8 cellular contexts compared by ENCODE assay signal in the genomic region with DNA sequence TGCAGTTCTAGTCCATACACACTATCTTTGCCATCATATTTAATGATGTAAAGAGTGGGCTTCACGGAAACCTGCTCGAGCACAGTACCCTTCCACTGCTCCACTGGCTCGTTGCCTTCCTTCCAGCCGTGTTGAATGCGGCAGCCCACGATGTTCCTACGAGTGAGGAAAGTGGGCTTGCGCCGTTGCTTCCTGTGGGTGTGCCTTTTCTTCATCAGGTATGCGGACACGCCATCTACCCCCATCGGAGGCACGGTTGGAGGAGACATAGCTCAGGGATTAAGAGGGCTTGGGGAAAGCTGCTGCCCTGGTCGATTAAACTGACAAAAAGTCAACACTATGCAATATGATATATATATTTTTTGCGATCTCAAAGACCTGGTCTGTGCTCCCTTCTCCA. TPM values are rescaled to one million over a fixed set of nuclear protein-coding genes. Genes with fewer than 3 reads are reported as not detected.
DNase-seq lines count a peak whose midpoint lies in the region; ATAC-seq, FAIRE-seq and TF ChIP-seq lines count a peak whose summit lies in the region.

No MANE protein-coding gene starts in this region.

- no peaks in the 10 kb centered on the region for H3K9me1 ChIP-seq in K562 (ENCODE audit: control insufficient read depth, insufficient read depth, low read length)

- in situ Hi-C loops in K562 (cut with MboI), result no loop called here

- DNase-seq in CD4-positive, alpha-beta T cell, result no peak
- DNase-seq in OCI-M1 (lab: John Stamatoyannopoulos, UW) (peak; percentile 68), K562 (ENCODE audit: extremely low read depth in 1 of 4, low spot score in 3 of 4) (peak; percentile 5 to 44 (median 8)), inferior parietal cortex (ENCODE audit: extremely low spot score) (peak; percentile 34), spleen (peak; percentile 75), 8988T (no peak)

- H3K36me3 Mint-ChIP-seq in CD4-positive, alpha-beta T cell (ENCODE audit: low read depth), result no peaks in the 10 kb centered on the region

- peak; percentile 37 for ATAC-seq in CD4-positive, alpha-beta T cell (ENCODE audit: poor library complexity)
- ATAC-seq in GM19025 (IDR thresholded peaks at IDR 0.05; ENCODE audit: low read depth, unreplicated experiment), result peak; percentile 27
- ATAC-seq in HG03196 (IDR thresholded peaks at IDR 0.05; ENCODE audit: unreplicated experiment), result peak; percentile 45
- peak; percentile 64 for ATAC-seq in K562

- BruUV-seq in K562 (replicated peaks; lab: Mats Ljungman, UMichigan), result no TSS peak

- H3K4me2 ChIP-seq in K562 (ENCODE audit: insufficient read depth, low read length), result peak overlapping the region; percentile 84

- no peak overlapping the region for H3K27ac ChIP-seq in CD4-positive, alpha-beta T cell (ENCODE audit: low read depth, low read length)
- H3K27ac ChIP-seq in K562 (ENCODE audit: extremely low read depth, low read depth, low read length) (peak overlapping the region; percentile 76), spleen (peak overlapping the region; percentile 31 to 88 (median 76))

- H3K27me3 ChIP-seq in CD4-positive, alpha-beta T cell (ENCODE audit: control insufficient read depth, insufficient read depth, low read length), result no peaks in the 10 kb centered on the region
- H3K27me3 ChIP-seq in K562 (ENCODE audit: control insufficient read depth in 2 of 2, insufficient read depth in 2 of 2, low read length in 2 of 2), result no peaks in the 10 kb centered on the region
- no peaks in the 10 kb centered on the region for H3K27me3 ChIP-seq in spleen (replicated peaks in 1 of 7)

- H3K79me2 ChIP-seq in K562 (ENCODE audit: control insufficient read depth, insufficient read depth, low read length), result peaks cover 51% of the 10 kb centered on the region

- no peak for TF ChIP-seq CTCF in CD4-positive, alpha-beta T cell (IDR thresholded peaks at IDR 0.05)
- TF ChIP-seq CTCF in K562 (IDR thresholded peaks at IDR 0.05 in 2 of 3, conservative IDR thresholded peaks at IDR 0.05 in 1 of 3; ENCODE audit: insufficient read depth in 2 of 3, low read depth in 1 of 3, low read length in 3 of 3) (no peak), spleen (IDR thresholded peaks at IDR 0.05 in 8 of 11, conservative IDR thresholded peaks at IDR 0.05 in 3 of 11) (no peak)

- intact Hi-C loops in CD4-positive, alpha-beta T cell (cut with DNase I, micrococcal nuclease), result no loop called here
- intact Hi-C loops in K562 (cut with micrococcal nuclease), result loop anchor here (5.0 to 10.0 kb wide), 2 partner anchors 37 to 74 kb away; no protein-coding TSS in a partner anchor
- intact Hi-C loops in spleen (cut with DNase I; ENCODE audit: low total_unique reads), result no loop called here

- no peak for TF ChIP-seq EP300 in K562 (IDR thresholded peaks at IDR 0.05; ENCODE audit: low read length)

- FAIRE-seq in K562 (lab: Jason Lieb, UNC), result peak; percentile 26

- H3K9ac ChIP-seq in K562 (ENCODE audit: insufficient read depth in 1 of 2, low read depth in 2 of 2, low read length in 2 of 2), result peak overlapping the region; percentile 53 to 87; a peak in 3 of 4 replicates

- no peaks in the 10 kb centered on the region for H4K20me1 ChIP-seq in K562 (replicated peaks; ENCODE audit: control insufficient read depth, insufficient read depth, low read length)

- H3K4me1 ChIP-seq in K562 (replicated peaks in 1 of 2; ENCODE audit: control insufficient read depth in 2 of 2, insufficient read depth in 2 of 2, low read length in 2 of 2) (peaks cover 0 to 2% of the 10 kb centered on the region in 2 experiments; a peak in 2 of 5 replicates), spleen (peaks cover 0 to 15% (median 8%) of the 10 kb centered on the region in 6 donors)

- H3K4me3 ChIP-seq in K562 (peak overlapping the region; percentile 54), spleen (peak overlapping the region; percentile 42 to 76 (median 54))

- no peaks in the 10 kb centered on the region for H3K36me3 ChIP-seq in K562 (ENCODE audit: control insufficient read depth, insufficient read depth, low read length)
- no peaks in the 10 kb centered on the region for H3K36me3 ChIP-seq in spleen

- CTCF ChIA-PET in CD4-positive, alpha-beta T cell (lab: Charles Lee), result no interaction called here
- CTCF ChIA-PET in K562 (lab: Yijun Ruan, JAX; ENCODE audit: low intra/inter-chr PET ratio), result no interaction called here

- no peaks in the 10 kb centered on the region for H3K27me3 Mint-ChIP-seq in CD4-positive, alpha-beta T cell

- H3K4me3 Mint-ChIP-seq in CD4-positive, alpha-beta T cell, result peak overlapping the region; percentile 92

- POLR2A ChIA-PET in CD4-positive, alpha-beta T cell (lab: Charles Lee), result no interaction called here
- POLR2A ChIA-PET in K562 (lab: Yijun Ruan, JAX), result no interaction called here

- H3K9me3 ChIP-seq in CD4-positive, alpha-beta T cell (ENCODE audit: control insufficient read depth, low read length), result no peaks in the 10 kb centered on the region
- H3K9me3 ChIP-seq in K562 (replicated peaks; ENCODE audit: control insufficient read depth, insufficient read depth, low read depth, low read length) (peaks cover 2% of the 10 kb centered on the region; the same call in 1 of the 2 replicates), spleen (no peaks in the 10 kb centered on the region)

- no peak for TF ChIP-seq RAD21 in K562 (CRISPR knock-in tag; conservative IDR thresholded peaks at IDR 0.05 in 1 of 2, IDR thresholded peaks at IDR 0.05 in 1 of 2)

- peak overlapping the region; percentile 66 for H3K27ac Mint-ChIP-seq in CD4-positive, alpha-beta T cell

- WGBS in K562 (ENCODE audit: insufficient coverage, low coverage, missing lambda C conversion rate), result 2% methylated on average over 8 of the region's 15 CpGs
- WGBS in spleen, 5 donors, result 0 to 28% (median 0%) methylated on average over 1 to 15 of the region's 15 CpGs

- peaks cover 34% of the 10 kb centered on the region for H3K4me1 Mint-ChIP-seq in CD4-positive, alpha-beta T cell (ENCODE audit: low read depth)

- H2AFZ ChIP-seq in K562 (ENCODE audit: low read depth, low read length), result peak overlapping the region; percentile 80

- no peak for TF ChIP-seq POLR2A in K562 (conservative IDR thresholded peaks at IDR 0.05)
- TF ChIP-seq POLR2A in spleen (IDR thresholded peaks at IDR 0.05), result no peak

- no peaks in the 10 kb centered on the region for H3K9me3 Mint-ChIP-seq in CD4-positive, alpha-beta T cell

TF ChIP-seq in K562, 482 proteins besides CTCF, POLR2A, EP300 and RAD21:
- 0 out of 4 replicates have a peak, but pooled peaks of 1 of the 2 experiments have one; percentile 36 for TF ChIP-seq SIN3A (IDR thresholded peaks at IDR 0.05; ENCODE audit: borderline replicate concordance in 2 of 2, control insufficient read depth in 1 of 2, low read depth in 2 of 2, low read length in 2 of 2)
- TF ChIP-seq, protein P1, sequence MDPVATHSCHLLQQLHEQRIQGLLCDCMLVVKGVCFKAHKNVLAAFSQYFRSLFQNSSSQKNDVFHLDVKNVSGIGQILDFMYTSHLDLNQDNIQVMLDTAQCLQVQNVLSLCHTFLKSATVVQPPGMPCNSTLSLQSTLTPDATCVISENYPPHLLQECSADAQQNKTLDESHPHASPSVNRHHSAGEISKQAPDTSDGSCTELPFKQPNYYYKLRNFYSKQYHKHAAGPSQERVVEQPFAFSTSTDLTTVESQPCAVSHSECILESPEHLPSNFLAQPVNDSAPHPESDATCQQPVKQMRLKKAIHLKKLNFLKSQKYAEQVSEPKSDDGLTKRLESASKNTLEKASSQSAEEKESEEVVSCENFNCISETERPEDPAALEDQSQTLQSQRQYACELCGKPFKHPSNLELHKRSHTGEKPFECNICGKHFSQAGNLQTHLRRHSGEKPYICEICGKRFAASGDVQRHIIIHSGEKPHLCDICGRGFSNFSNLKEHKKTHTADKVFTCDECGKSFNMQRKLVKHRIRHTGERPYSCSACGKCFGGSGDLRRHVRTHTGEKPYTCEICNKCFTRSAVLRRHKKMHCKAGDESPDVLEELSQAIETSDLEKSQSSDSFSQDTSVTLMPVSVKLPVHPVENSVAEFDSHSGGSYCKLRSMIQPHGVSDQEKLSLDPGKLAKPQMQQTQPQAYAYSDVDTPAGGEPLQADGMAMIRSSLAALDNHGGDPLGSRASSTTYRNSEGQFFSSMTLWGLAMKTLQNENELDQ (CRISPR knock-in tag; IDR thresholded peaks at IDR 0.05; ENCODE audit: borderline replicate concordance), result no peak

RNA-seq across cellular contexts. Expression of a gene that starts 0.6 kb away (rescaled TPM):
- 1 to 10 TPM; 1.0 to 1.1 TPM for total RNA-seq in CD4-positive, alpha-beta T cell
- 16.0 and 30.0 TPM in 2 replicates for total RNA-seq in K562 (2011; cell fraction: chromatin; rRNA removed; ENCODE audit: low replicate concordance)
- 10.3 TPM in 2 replicates for total RNA-seq in K562 (2011; cell fraction: nucleolus; rRNA removed)
- total RNA-seq in K562 (2011; cell fraction: nucleoplasm; rRNA removed), result 21.3 and 32.4 TPM in 2 replicates
- total RNA-seq in K562 (2014; rRNA removed) (7.6 and 12.4 TPM in 2 replicates), K562 (2014; rRNA removed; fragmentation: Illumina TruSeq; extraction: Trizol) (21.9 and 22.1 TPM in 2 replicates), K562 (2015; rRNA removed; fragmentation: Illumina TruSeq; extraction: Trizol) (14.3 and 14.6 TPM in 2 replicates), K562 (2021) (23.7 and 24.5 TPM in 2 replicates), spleen (1 to 10 TPM; 3.9 to 9.0 (median 6.6) TPM)
- polyA plus RNA-seq in K562 (2011; rRNA removed) (24.5 and 32.6 TPM in 2 replicates), K562 (2014; fragmentation: Illumina TruSeq; extraction: Trizol) (22.0 and 25.7 TPM in 2 replicates), K562 (2014; fragmentation: Nextera tagmentation; extraction: Ambion mirVana) (10 to 100 TPM in 1 of 2 experiments, 1 to 10 TPM in 1; 9.0 to 12.6 TPM), K562 (2014; rRNA removed) (11.2 and 14.1 TPM in 2 replicates), spleen (1 to 10 TPM; 1.5 to 2.8 (median 2.4) TPM)
- polyA plus RNA-seq in K562 (2011; cell fraction: cytosol; rRNA removed), result 8.1 and 24.1 TPM in 2 replicates
- 15.8 and 23.6 TPM in 2 replicates for polyA plus RNA-seq in K562 (2011; cell fraction: nucleus; rRNA removed)
- 12.3 and 15.4 TPM in 2 replicates for polyA plus RNA-seq in K562 (2012)
- polyA minus RNA-seq in K562 (2011; rRNA and poly(A)+ RNA removed), result 36.8 and 49.3 TPM in 2 replicates
- polyA minus RNA-seq in K562 (2011; cell fraction: cytosol; rRNA and poly(A)+ RNA removed), result 19.6 and 20.3 TPM in 2 replicates
- polyA minus RNA-seq in K562 (2011; cell fraction: nucleus; rRNA and poly(A)+ RNA removed), result 11.4 and 21.4 TPM in 2 replicates

Comparison
In these comparisons a context has a peak if more than half of its experiments do, and no peak if none do; other contexts are left out.
1. DNase-seq: peak in OCI-M1 (single experiment), K562 (4 of 4), inferior parietal cortex (single experiment) and spleen (single experiment); none in CD4-positive, alpha-beta T cell (0 of 10) and 8988T (single experiment).
2. Peak in every context shown above with its lines, with median percentiles within 50 percentile points of each other: ATAC-seq.